In genomic region chr12:6792522-6793201, GRCh38 we compare ENCODE assay signal across 1 cellular context.
A peak's percentile ranks its signal among the peaks of the same experiment; 100 is the strongest.
TF ChIP-seq lines count a peak whose summit lies in the region.

No MANE protein-coding gene starts in this region.

TF ChIP-seq in HepG2, 621 proteins besides CTCF, POLR2A, EP300 and RAD21 (continued from another document and continues in another):
- TF ChIP-seq ZNF280B (CRISPR knock-in tag; IDR thresholded peaks at IDR 0.05; ENCODE audit: borderline replicate concordance): peak; percentile 73; the same call in 1 of the 2 replicates
- TF ChIP-seq SNAI1 (CRISPR knock-in tag; IDR thresholded peaks at IDR 0.05; ENCODE audit: borderline replicate concordance): no peak
- no peak for TF ChIP-seq DMAP1 (CRISPR knock-in tag; IDR thresholded peaks at IDR 0.05)
- no peak for TF ChIP-seq ZNF512 (CRISPR knock-in tag; IDR thresholded peaks at IDR 0.05)
- peak; percentile 79; the same call in 1 of the 2 replicates for TF ChIP-seq TSC22D2 (CRISPR knock-in tag; IDR thresholded peaks at IDR 0.05; ENCODE audit: borderline replicate concordance)
- TF ChIP-seq PRDM15 (CRISPR knock-in tag; IDR thresholded peaks at IDR 0.05): no peak
- 0 out of 2 replicates have a peak, but pooled peaks have one; percentile 45 for TF ChIP-seq ZNF670 (CRISPR knock-in tag; IDR thresholded peaks at IDR 0.05; ENCODE audit: borderline replicate concordance)
- TF ChIP-seq ATAD3A (CRISPR knock-in tag; IDR thresholded peaks at IDR 0.05): no peak
- TF ChIP-seq ZNF563 (CRISPR knock-in tag; IDR thresholded peaks at IDR 0.05): no peak; the same call in 1 of the 2 replicates
- TF ChIP-seq ZNF891 (CRISPR knock-in tag; IDR thresholded peaks at IDR 0.05): 0 out of 2 replicates have a peak, but pooled peaks have one; percentile 23
- TF ChIP-seq ZNF788 (CRISPR knock-in tag; IDR thresholded peaks at IDR 0.05; ENCODE audit: borderline replicate concordance): peak; percentile 54; the same call in 1 of the 2 replicates
- TF ChIP-seq PTBP1 (IDR thresholded peaks at IDR 0.05; ENCODE audit: low read depth, low read length, poor library complexity, severe bottlenecking): no peak
- peak; percentile 59; the same call in 1 of the 2 replicates for TF ChIP-seq HMG20A (CRISPR knock-in tag; IDR thresholded peaks at IDR 0.05; ENCODE audit: borderline replicate concordance)
- TF ChIP-seq HDAC1 (CRISPR knock-in tag; IDR thresholded peaks at IDR 0.05): peak; percentile 95
- TF ChIP-seq YEATS4 (CRISPR knock-in tag; IDR thresholded peaks at IDR 0.05; ENCODE audit: borderline replicate concordance): peak; percentile 71; the same call in 1 of the 2 replicates
- TF ChIP-seq MLXIP (CRISPR knock-in tag; IDR thresholded peaks at IDR 0.05; ENCODE audit: borderline replicate concordance): no peak
- TF ChIP-seq ZNF430 (CRISPR knock-in tag; IDR thresholded peaks at IDR 0.05): peak; percentile 93
- peak; percentile 98 for TF ChIP-seq ZNF687 (CRISPR knock-in tag; IDR thresholded peaks at IDR 0.05)
- no peak for TF ChIP-seq ZNF549 (CRISPR knock-in tag; IDR thresholded peaks at IDR 0.05)
- no peak for TF ChIP-seq ZNF275 (CRISPR knock-in tag; IDR thresholded peaks at IDR 0.05; ENCODE audit: borderline replicate concordance)
- TF ChIP-seq GLMP (CRISPR knock-in tag; IDR thresholded peaks at IDR 0.05; ENCODE audit: borderline replicate concordance): no peak
- TF ChIP-seq ZNF44 (CRISPR knock-in tag; IDR thresholded peaks at IDR 0.05): no peak
- peak; percentile 73; the same call in 1 of the 2 replicates for TF ChIP-seq ZNF205 (CRISPR knock-in tag; IDR thresholded peaks at IDR 0.05)
- TF ChIP-seq KMT2B (CRISPR knock-in tag; IDR thresholded peaks at IDR 0.05): 0 out of 2 replicates have a peak, but pooled peaks have one; percentile 44
- peak; percentile 88; the same call in 1 of the 2 replicates for TF ChIP-seq ZBTB7B (CRISPR knock-in tag; IDR thresholded peaks at IDR 0.05)
- peak; percentile 88; the same call in 1 of the 2 replicates for TF ChIP-seq ZNF746 (CRISPR knock-in tag; IDR thresholded peaks at IDR 0.05)
- TF ChIP-seq POLR2G (IDR thresholded peaks at IDR 0.05; ENCODE audit: low read depth, low read length): peak; percentile 72
- TF ChIP-seq ZNF513 (CRISPR knock-in tag; conservative IDR thresholded peaks at IDR 0.05): no peak
- TF ChIP-seq CSRNP1 (CRISPR knock-in tag; IDR thresholded peaks at IDR 0.05): peak; percentile 31; the same call in 1 of the 2 replicates
- TF ChIP-seq TFDP1 (CRISPR knock-in tag; IDR thresholded peaks at IDR 0.05; ENCODE audit: borderline replicate concordance): peak; percentile 53; the same call in 1 of the 2 replicates
- TF ChIP-seq ZNF724P (CRISPR knock-in tag; IDR thresholded peaks at IDR 0.05; ENCODE audit: borderline replicate concordance): no peak
- peak; percentile 90 for TF ChIP-seq ZNF878 (CRISPR knock-in tag; IDR thresholded peaks at IDR 0.05)
- no peak for TF ChIP-seq ZNF740 (CRISPR knock-in tag; IDR thresholded peaks at IDR 0.05)
